1 cellular context compared by ENCODE assay signal in the genomic region with DNA sequence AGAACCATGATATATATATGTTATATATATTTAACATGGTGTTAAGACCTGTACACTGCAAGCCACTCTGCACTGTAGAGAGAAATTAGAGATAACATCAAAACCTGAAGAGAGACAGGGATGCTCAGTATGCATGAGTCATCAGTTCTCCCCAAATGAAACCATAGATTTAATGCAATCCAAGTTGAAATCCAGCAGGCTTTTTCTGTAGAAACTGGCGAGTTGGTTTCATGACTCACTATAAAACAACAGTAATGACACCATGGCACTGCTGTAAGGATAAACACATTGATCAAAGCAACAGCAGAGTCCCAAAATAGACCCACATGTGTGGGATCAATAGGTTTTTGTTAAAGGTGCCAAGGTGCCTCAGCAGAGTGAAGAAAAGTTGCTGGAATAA.
TF ChIP-seq lines count a peak whose summit lies in the region.

No MANE protein-coding gene starts in this region.

TF ChIP-seq in K562, 482 proteins besides CTCF, POLR2A, EP300 and RAD21 (continued from another document):
- peak; percentile 74 for TF ChIP-seq ATF3 (IDR thresholded peaks at IDR 0.05)
- TF ChIP-seq ATF3 (CRISPR knock-in tag; conservative IDR thresholded peaks at IDR 0.05), result no peak
- TF ChIP-seq ZNF507 (tag; conservative IDR thresholded peaks at IDR 0.05), result no peak
- TF ChIP-seq ZNF395 (CRISPR knock-in tag; IDR thresholded peaks at IDR 0.05), result no peak
- no peak for TF ChIP-seq ZNF583 (CRISPR knock-in tag; IDR thresholded peaks at IDR 0.05)
- TF ChIP-seq ZKSCAN1 (IDR thresholded peaks at IDR 0.05; ENCODE audit: low read depth, low read length), result no peak
- peak; percentile 68; the same call in 1 of the 2 replicates for TF ChIP-seq C11orf30 (IDR thresholded peaks at IDR 0.05; ENCODE audit: low read depth)
- no peak for TF ChIP-seq TCF3 (CRISPR knock-in tag; IDR thresholded peaks at IDR 0.05)
- TF ChIP-seq NFE2 (IDR thresholded peaks at IDR 0.05; ENCODE audit: low read depth), result 0 out of 2 replicates have a peak, but pooled peaks have one; percentile 4
- TF ChIP-seq CBFA2T2 (conservative IDR thresholded peaks at IDR 0.05), result no peak
- TF ChIP-seq SRSF1 (IDR thresholded peaks at IDR 0.05; ENCODE audit: low read depth, low read length), result no peak
- TF ChIP-seq DNMT1 (IDR thresholded peaks at IDR 0.05), result no peak
- TF ChIP-seq RBM22 (IDR thresholded peaks at IDR 0.05; ENCODE audit: low read depth, low read length, poor library complexity, severe bottlenecking), result no peak
- TF ChIP-seq ZNF274 (IDR thresholded peaks at IDR 0.05; ENCODE audit: borderline replicate concordance, low read depth, low read length), result no peak
- no peak for TF ChIP-seq ZNF584 (CRISPR knock-in tag; IDR thresholded peaks at IDR 0.05; ENCODE audit: low read depth)
- TF ChIP-seq MAFG (tag; conservative IDR thresholded peaks at IDR 0.05), result peak; percentile 68
- no peak for TF ChIP-seq ATF1 (CRISPR knock-in tag; IDR thresholded peaks at IDR 0.05)
- no peak for TF ChIP-seq ATF1 (tag; IDR thresholded peaks at IDR 0.05)
- TF ChIP-seq NCOR1 (IDR thresholded peaks at IDR 0.05), result no peak
- TF ChIP-seq ZBTB40 (IDR thresholded peaks at IDR 0.05), result no peak
- no peak for TF ChIP-seq ZBTB40 (CRISPR knock-in tag; IDR thresholded peaks at IDR 0.05)
- no peak for TF ChIP-seq ZSCAN32 (CRISPR knock-in tag; IDR thresholded peaks at IDR 0.05)
- no peak for TF ChIP-seq ZNF174 (CRISPR knock-in tag; IDR thresholded peaks at IDR 0.05)
- TF ChIP-seq BMI1 (IDR thresholded peaks at IDR 0.05; ENCODE audit: low read length), result no peak
- no peak for TF ChIP-seq HIVEP1 (CRISPR knock-in tag; IDR thresholded peaks at IDR 0.05)
- no peak for TF ChIP-seq CBFA2T3 (IDR thresholded peaks at IDR 0.05)
- TF ChIP-seq TEAD4 (IDR thresholded peaks at IDR 0.05; ENCODE audit: low read length), result no peak
- TF ChIP-seq TEAD4 (CRISPR knock-in tag; IDR thresholded peaks at IDR 0.05; ENCODE audit: borderline replicate concordance), result no peak
- TF ChIP-seq FOSL1 (tag; conservative IDR thresholded peaks at IDR 0.05), result peak; percentile 50; the same call in 1 of the 2 replicates
- no peak for TF ChIP-seq DACH1 (IDR thresholded peaks at IDR 0.05; ENCODE audit: partially characterized antibody)
- peak; percentile 14; the same call in 1 of the 2 replicates for TF ChIP-seq MAFK (IDR thresholded peaks at IDR 0.05; ENCODE audit: low read length)
- TF ChIP-seq, protein P1, sequence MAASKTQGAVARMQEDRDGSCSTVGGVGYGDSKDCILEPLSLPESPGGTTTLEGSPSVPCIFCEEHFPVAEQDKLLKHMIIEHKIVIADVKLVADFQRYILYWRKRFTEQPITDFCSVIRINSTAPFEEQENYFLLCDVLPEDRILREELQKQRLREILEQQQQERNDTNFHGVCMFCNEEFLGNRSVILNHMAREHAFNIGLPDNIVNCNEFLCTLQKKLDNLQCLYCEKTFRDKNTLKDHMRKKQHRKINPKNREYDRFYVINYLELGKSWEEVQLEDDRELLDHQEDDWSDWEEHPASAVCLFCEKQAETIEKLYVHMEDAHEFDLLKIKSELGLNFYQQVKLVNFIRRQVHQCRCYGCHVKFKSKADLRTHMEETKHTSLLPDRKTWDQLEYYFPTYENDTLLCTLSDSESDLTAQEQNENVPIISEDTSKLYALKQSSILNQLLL (CRISPR knock-in tag; IDR thresholded peaks at IDR 0.05; ENCODE audit: borderline replicate concordance), result no peak
- no peak for TF ChIP-seq NFIC (IDR thresholded peaks at IDR 0.05)
- no peak for TF ChIP-seq CHCHD3 (CRISPR knock-in tag; IDR thresholded peaks at IDR 0.05)
- TF ChIP-seq NFRKB (IDR thresholded peaks at IDR 0.05; ENCODE audit: low read depth), result no peak
- TF ChIP-seq GABPA (tag; conservative IDR thresholded peaks at IDR 0.05; ENCODE audit: low read depth), result no peak
- no peak for TF ChIP-seq FOXK2 (conservative IDR thresholded peaks at IDR 0.05 in 1 of 2, IDR thresholded peaks at IDR 0.05 in 1 of 2; ENCODE audit: low read depth in 2 of 2)
- TF ChIP-seq HLTF (IDR thresholded peaks at IDR 0.05), result no peak
- TF ChIP-seq ZNF316 (IDR thresholded peaks at IDR 0.05), result peak; percentile 53; the same call in 1 of the 2 replicates
- no peak for TF ChIP-seq ZFPM2 (CRISPR knock-in tag; IDR thresholded peaks at IDR 0.05)
- TF ChIP-seq PCBP2 (IDR thresholded peaks at IDR 0.05; ENCODE audit: low read depth, low read length, poor library complexity, severe bottlenecking), result no peak
- no peak for TF ChIP-seq ZNF589 (CRISPR knock-in tag; IDR thresholded peaks at IDR 0.05; ENCODE audit: low read depth)
- TF ChIP-seq MED1 (CRISPR knock-in tag; IDR thresholded peaks at IDR 0.05; ENCODE audit: borderline replicate concordance), result no peak
- TF ChIP-seq PYGO2 (tag; IDR thresholded peaks at IDR 0.05), result no peak
- TF ChIP-seq ZNF444 (CRISPR knock-in tag; IDR thresholded peaks at IDR 0.05), result no peak
- no peak for TF ChIP-seq NFE2L1 (tag; IDR thresholded peaks at IDR 0.05; ENCODE audit: borderline replicate concordance, low read depth)
